Comparison of ENCODE assay signal across 10 cellular contexts in the genomic region with DNA sequence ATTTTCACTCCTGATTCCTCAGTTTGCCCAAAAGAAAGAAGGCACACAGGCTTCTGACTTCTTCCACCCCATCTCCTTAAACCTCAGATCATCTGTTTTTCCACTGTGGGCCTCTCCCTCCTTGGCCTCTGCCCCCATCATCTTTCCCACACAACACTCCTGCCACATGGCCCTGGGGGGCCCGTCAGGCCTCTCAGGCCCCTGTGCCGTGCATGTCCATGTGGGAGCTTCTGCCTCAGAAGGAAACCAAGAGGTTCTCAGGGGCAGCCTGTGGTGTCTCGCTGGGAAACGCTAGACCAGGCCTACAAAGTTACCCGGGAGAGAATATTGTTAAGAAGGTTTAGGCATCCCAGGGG. TPM values are rescaled to one million over a fixed set of nuclear protein-coding genes. Genes with fewer than 3 reads are reported as not detected.
DNase-seq lines count a peak whose midpoint lies in the region; ATAC-seq and TF ChIP-seq lines count a peak whose summit lies in the region.
"Had no signal": no experiment of that assay in that cellular context is flagged by ENCODE, and none has a peak within 500 bp of the region (broad histone marks: within the 10 kb centered on the region; RNA-seq: fewer than 3 reads in every experiment).

No MANE protein-coding gene starts in this region.

- 76 to 91% (median 87%) methylated on average over 5 of the region's 5 CpGs for WGBS in stomach, 5 donors

- peaks cover 20% of the 10 kb centered on the region for H3K4me1 Mint-ChIP-seq in activated CD4-positive, alpha-beta memory T cell treated with anti-CD3 and anti-CD28 coated beads, Interleukin-2, amount 10 ng/mL, durations not matched to agents 7 days and 5 days
- H3K4me1 Mint-ChIP-seq in activated CD4-positive, alpha-beta memory T cell treated with anti-CD3 and anti-CD28 coated beads for 36 hours (ENCODE audit: low read depth) = peaks cover 17% of the 10 kb centered on the region
- H3K4me1 Mint-ChIP-seq in activated T-helper 17 cell treated with anti-CD3 and anti-CD28 coated beads, Interleukin-2, amount 50 U/mL, for 72 hours = peaks cover 11% of the 10 kb centered on the region

- H3K36me3 ChIP-seq in stomach (no peaks in the 10 kb centered on the region), BE2C (no peaks in the 10 kb centered on the region)
- H3K36me3 ChIP-seq: thoracic aorta had no signal

- H3K27me3 Mint-ChIP-seq in activated CD4-positive, alpha-beta memory T cell treated with anti-CD3 and anti-CD28 coated beads, Interleukin-2, amount 10 ng/mL, durations not matched to agents 7 days and 5 days = peaks cover 3% of the 10 kb centered on the region
- no peaks in the 10 kb centered on the region for H3K27me3 Mint-ChIP-seq in activated CD4-positive, alpha-beta memory T cell treated with anti-CD3 and anti-CD28 coated beads for 36 hours
- H3K27me3 Mint-ChIP-seq in activated T-helper 17 cell treated with anti-CD3 and anti-CD28 coated beads, Interleukin-2, amount 50 U/mL, for 72 hours = no peaks in the 10 kb centered on the region

- TF ChIP-seq CTCF in stomach (IDR thresholded peaks at IDR 0.05) (no peak), BE2C (IDR thresholded peaks at IDR 0.05; ENCODE audit: low read depth, low read length) (no peak)

- TF ChIP-seq EP300 in stomach (IDR thresholded peaks at IDR 0.05) = no peak

- H3K27ac ChIP-seq in stomach = peak overlapping the region in 3 of 5 donors; percentile 3 to 38 (median 30)
- H3K27ac ChIP-seq: thoracic aorta had no signal

- H3K4me3 ChIP-seq in stomach (no peak overlapping the region), BE2C (ENCODE audit: low read depth, low read length) (no peak overlapping the region)
- H3K4me3 ChIP-seq: thoracic aorta had no signal

- H3K27ac Mint-ChIP-seq in activated CD4-positive, alpha-beta memory T cell treated with anti-CD3 and anti-CD28 coated beads, Interleukin-2, amount 10 ng/mL, durations not matched to agents 7 days and 5 days = peak overlapping the region; percentile 28
- H3K27ac Mint-ChIP-seq in activated CD4-positive, alpha-beta memory T cell treated with anti-CD3 and anti-CD28 coated beads for 36 hours = no peak overlapping the region
- H3K27ac Mint-ChIP-seq in activated T-helper 17 cell treated with anti-CD3 and anti-CD28 coated beads, Interleukin-2, amount 50 U/mL, for 72 hours = peak overlapping the region; percentile 59
- H3K27ac Mint-ChIP-seq: nephron progenitor cell had no signal

- H3K9me3 ChIP-seq in stomach (no peaks in the 10 kb centered on the region), BE2C (no peaks in the 10 kb centered on the region)
- H3K9me3 ChIP-seq: thoracic aorta had no signal

- H3K4me3 Mint-ChIP-seq in activated CD4-positive, alpha-beta memory T cell treated with anti-CD3 and anti-CD28 coated beads, Interleukin-2, amount 10 ng/mL, durations not matched to agents 7 days and 5 days = no peak overlapping the region
- H3K4me3 Mint-ChIP-seq in activated CD4-positive, alpha-beta memory T cell treated with anti-CD3 and anti-CD28 coated beads for 36 hours = no peak overlapping the region
- peak overlapping the region; percentile 56 for H3K4me3 Mint-ChIP-seq in activated T-helper 17 cell treated with anti-CD3 and anti-CD28 coated beads, Interleukin-2, amount 50 U/mL, for 72 hours
- H3K4me3 Mint-ChIP-seq: nephron progenitor cell had no signal

- H3K4me1 ChIP-seq in stomach (peaks cover 0 to 38% (median 14%) of the 10 kb centered on the region in 4 donors), BE2C (no peaks in the 10 kb centered on the region)

- TF ChIP-seq POLR2A in stomach (IDR thresholded peaks at IDR 0.05) = no peak

- ATAC-seq in HG02970 (IDR thresholded peaks at IDR 0.05; ENCODE audit: low FRiP score, unreplicated experiment) = peak; percentile 23
- ATAC-seq in activated T-helper 17 cell treated with anti-CD3 and anti-CD28 coated beads, Interleukin-2, amount 50 U/mL, for 72 hours (replicated peaks) = peak; percentile 18

- no peaks in the 10 kb centered on the region for H3K9me3 Mint-ChIP-seq in activated CD4-positive, alpha-beta memory T cell treated with anti-CD3 and anti-CD28 coated beads, Interleukin-2, amount 10 ng/mL, durations not matched to agents 7 days and 5 days
- no peaks in the 10 kb centered on the region for H3K9me3 Mint-ChIP-seq in activated CD4-positive, alpha-beta memory T cell treated with anti-CD3 and anti-CD28 coated beads for 36 hours
- H3K9me3 Mint-ChIP-seq in activated T-helper 17 cell treated with anti-CD3 and anti-CD28 coated beads, Interleukin-2, amount 50 U/mL, for 72 hours = no peaks in the 10 kb centered on the region
- H3K9me3 Mint-ChIP-seq: nephron progenitor cell had no signal

- in situ Hi-C loops in KBM-7 (cut with MboI; ENCODE audit: low pct_unique_long_range_greater_than_20kb, low sequenced_read_pairs) = no loop called here

- intact Hi-C loops in activated CD4-positive, alpha-beta memory T cell treated with anti-CD3 and anti-CD28 coated beads for 36 hours (cut with micrococcal nuclease) = no loop called here
- intact Hi-C loops in stomach (cut with DNase I; ENCODE audit: low total_unique reads) = no loop called here

- H3K36me3 Mint-ChIP-seq in activated CD4-positive, alpha-beta memory T cell treated with anti-CD3 and anti-CD28 coated beads, Interleukin-2, amount 10 ng/mL, durations not matched to agents 7 days and 5 days (ENCODE audit: low read depth) = no peaks in the 10 kb centered on the region
- H3K36me3 Mint-ChIP-seq in activated CD4-positive, alpha-beta memory T cell treated with anti-CD3 and anti-CD28 coated beads for 36 hours = no peaks in the 10 kb centered on the region
- H3K36me3 Mint-ChIP-seq in activated T-helper 17 cell treated with anti-CD3 and anti-CD28 coated beads, Interleukin-2, amount 50 U/mL, for 72 hours (ENCODE audit: low read depth) = no peaks in the 10 kb centered on the region

- POLR2A ChIA-PET in activated CD4-positive, alpha-beta memory T cell treated with anti-CD3 and anti-CD28 coated beads, Interleukin-2, amount 10 ng/mL, durations not matched to agents 7 days and 5 days (lab: Charles Lee) = interaction anchor here (1.8 kb wide), 1 partner anchor 85 kb away, joined by 6 read pairs; a partner anchor contains a TSS
- POLR2A ChIA-PET in activated CD4-positive, alpha-beta memory T cell treated with anti-CD3 and anti-CD28 coated beads for 36 hours (lab: Charles Lee) = no interaction called here

- DNase-seq in activated CD4-positive, alpha-beta memory T cell treated with anti-CD3 and anti-CD28 coated beads, Interleukin-2, amount 10 ng/mL, durations not matched to agents 7 days and 5 days = no peak
- DNase-seq in activated CD4-positive, alpha-beta memory T cell treated with anti-CD3 and anti-CD28 coated beads for 36 hours = no peak
- DNase-seq in stomach = no peak
- DNase-seq in islet precursor cell = no peak
- DNase-seq in KBM-7 = no peak
- DNase-seq in BE2C = no peak
- DNase-seq: nephron progenitor cell had no signal

- H3K27me3 ChIP-seq in stomach = no peaks in the 10 kb centered on the region
- no peaks in the 10 kb centered on the region for H3K27me3 ChIP-seq in BE2C

- CTCF ChIA-PET in activated CD4-positive, alpha-beta memory T cell treated with anti-CD3 and anti-CD28 coated beads, Interleukin-2, amount 10 ng/mL, durations not matched to agents 7 days and 5 days (lab: Charles Lee) = interaction anchor here (1.3 kb wide), 1 partner anchor 12 kb away, joined by 4 read pairs; no protein-coding TSS in a partner anchor
- CTCF ChIA-PET in activated CD4-positive, alpha-beta memory T cell treated with anti-CD3 and anti-CD28 coated beads for 36 hours (lab: Charles Lee) = interaction anchor here (2.4 kb wide), 1 partner anchor 13 kb away, joined by 12 read pairs; no protein-coding TSS in a partner anchor

RNA-seq across cellular contexts. Expression of a gene that starts 8.0 kb away (rescaled TPM):
- total RNA-seq in activated CD4-positive, alpha-beta memory T cell treated with anti-CD3 and anti-CD28 coated beads, Interleukin-2, amount 10 ng/mL, durations not matched to agents 7 days and 5 days = under 1 TPM in 1 of 2 experiments, not detected in 1; 0.05 TPM
- under 1 TPM in 1 of 2 experiments, not detected in 1; 0.12 TPM for total RNA-seq in activated CD4-positive, alpha-beta memory T cell treated with anti-CD3 and anti-CD28 coated beads for 36 hours
- under 1 TPM; 0.04 to 0.11 TPM for total RNA-seq in activated T-helper 17 cell treated with anti-CD3 and anti-CD28 coated beads, Interleukin-2, amount 50 U/mL, for 72 hours
- total RNA-seq in stomach = 1 to 10 TPM in 1 of 5 donors, under 1 TPM in 2, not detected in 2; under 0.01 to 4.3 (median 0.37) TPM
- under 1 TPM in 2 of 3 donors, not detected in 1; 0.05 to 0.06 TPM for polyA plus RNA-seq in stomach
- polyA plus RNA-seq in BE2C (2012; ENCODE audit: insufficient read depth, insufficient read length, low read depth) = 0.08 TPM

RNA-seq across cellular contexts. Expression of a gene that starts 14.7 kb away (rescaled TPM):
- total RNA-seq in activated CD4-positive, alpha-beta memory T cell treated with anti-CD3 and anti-CD28 coated beads, Interleukin-2, amount 10 ng/mL, durations not matched to agents 7 days and 5 days = 10 to 100 TPM; 60.7 to 63.5 TPM
- total RNA-seq in activated CD4-positive, alpha-beta memory T cell treated with anti-CD3 and anti-CD28 coated beads for 36 hours = 10 to 100 TPM; 47.1 to 49.3 TPM
- 10 to 100 TPM; 36.6 to 86.1 TPM for total RNA-seq in activated T-helper 17 cell treated with anti-CD3 and anti-CD28 coated beads, Interleukin-2, amount 50 U/mL, for 72 hours
- total RNA-seq in stomach = 100 to 1,000 TPM in 1 of 5 donors, 10 to 100 TPM in 4; 16.9 to 190 (median 34.1) TPM
- polyA plus RNA-seq in stomach = 10 to 100 TPM in 1 of 3 donors, 1 to 10 TPM in 2; 9.3 to 11.6 (median 9.8) TPM
- 4.7 TPM for polyA plus RNA-seq in BE2C (2012; ENCODE audit: insufficient read depth, insufficient read length, low read depth)

RNA-seq across cellular contexts. Expression of a gene that starts 26.6 kb away (rescaled TPM):
- total RNA-seq in activated CD4-positive, alpha-beta memory T cell treated with anti-CD3 and anti-CD28 coated beads, Interleukin-2, amount 10 ng/mL, durations not matched to agents 7 days and 5 days = 10 to 100 TPM; 35.8 to 40.3 TPM
- total RNA-seq in activated CD4-positive, alpha-beta memory T cell treated with anti-CD3 and anti-CD28 coated beads for 36 hours = 10 to 100 TPM; 39.2 to 41.0 TPM
- total RNA-seq in activated T-helper 17 cell treated with anti-CD3 and anti-CD28 coated beads, Interleukin-2, amount 50 U/mL, for 72 hours = 10 to 100 TPM; 40.5 to 42.3 TPM
- total RNA-seq in stomach = 10 to 100 TPM; 29.9 to 71.8 (median 59.7) TPM
- polyA plus RNA-seq in stomach = 10 to 100 TPM; 24.7 to 58.5 (median 43.4) TPM
- 64.7 TPM for polyA plus RNA-seq in BE2C (2012; ENCODE audit: insufficient read depth, insufficient read length, low read depth)

RNA-seq across cellular contexts. Expression of a gene that starts 27.0 kb away (rescaled TPM):
- 100 to 1,000 TPM in 1 of 2 experiments, 10 to 100 TPM in 1; 91.9 to 103 TPM for total RNA-seq in activated CD4-positive, alpha-beta memory T cell treated with anti-CD3 and anti-CD28 coated beads, Interleukin-2, amount 10 ng/mL, durations not matched to agents 7 days and 5 days
- 100 to 1,000 TPM; 186 to 193 TPM for total RNA-seq in activated CD4-positive, alpha-beta memory T cell treated with anti-CD3 and anti-CD28 coated beads for 36 hours
- total RNA-seq in activated T-helper 17 cell treated with anti-CD3 and anti-CD28 coated beads, Interleukin-2, amount 50 U/mL, for 72 hours = 100 to 1,000 TPM; 151 to 224 TPM
- total RNA-seq in stomach = 100 to 1,000 TPM in 4 of 5 donors, 10 to 100 TPM in 1; 70.1 to 219 (median 149) TPM
- polyA plus RNA-seq in stomach = 100 to 1,000 TPM; 104 to 148 (median 118) TPM
- polyA plus RNA-seq in BE2C (2012; ENCODE audit: insufficient read depth, insufficient read length, low read depth) = 420 TPM

RNA-seq across cellular contexts. Expression of a gene that starts 33.2 kb away (rescaled TPM):
- total RNA-seq in activated CD4-positive, alpha-beta memory T cell treated with anti-CD3 and anti-CD28 coated beads, Interleukin-2, amount 10 ng/mL, durations not matched to agents 7 days and 5 days = 10 to 100 TPM; 39.5 to 42.9 TPM
- 10 to 100 TPM; 31.1 to 35.2 TPM for total RNA-seq in activated CD4-positive, alpha-beta memory T cell treated with anti-CD3 and anti-CD28 coated beads for 36 hours
- total RNA-seq in activated T-helper 17 cell treated with anti-CD3 and anti-CD28 coated beads, Interleukin-2, amount 50 U/mL, for 72 hours = 10 to 100 TPM; 23.1 to 27.4 TPM
- 10 to 100 TPM in 3 of 5 donors, 1 to 10 TPM in 2; 2.0 to 25.6 (median 20.4) TPM for total RNA-seq in stomach
- 10 to 100 TPM; 22.6 to 30.5 (median 28.4) TPM for polyA plus RNA-seq in stomach
- polyA plus RNA-seq in BE2C (2012; ENCODE audit: insufficient read depth, insufficient read length, low read depth) = 69.3 TPM
